ENCODE assay signal across 1 cellular context in the genomic region with DNA sequence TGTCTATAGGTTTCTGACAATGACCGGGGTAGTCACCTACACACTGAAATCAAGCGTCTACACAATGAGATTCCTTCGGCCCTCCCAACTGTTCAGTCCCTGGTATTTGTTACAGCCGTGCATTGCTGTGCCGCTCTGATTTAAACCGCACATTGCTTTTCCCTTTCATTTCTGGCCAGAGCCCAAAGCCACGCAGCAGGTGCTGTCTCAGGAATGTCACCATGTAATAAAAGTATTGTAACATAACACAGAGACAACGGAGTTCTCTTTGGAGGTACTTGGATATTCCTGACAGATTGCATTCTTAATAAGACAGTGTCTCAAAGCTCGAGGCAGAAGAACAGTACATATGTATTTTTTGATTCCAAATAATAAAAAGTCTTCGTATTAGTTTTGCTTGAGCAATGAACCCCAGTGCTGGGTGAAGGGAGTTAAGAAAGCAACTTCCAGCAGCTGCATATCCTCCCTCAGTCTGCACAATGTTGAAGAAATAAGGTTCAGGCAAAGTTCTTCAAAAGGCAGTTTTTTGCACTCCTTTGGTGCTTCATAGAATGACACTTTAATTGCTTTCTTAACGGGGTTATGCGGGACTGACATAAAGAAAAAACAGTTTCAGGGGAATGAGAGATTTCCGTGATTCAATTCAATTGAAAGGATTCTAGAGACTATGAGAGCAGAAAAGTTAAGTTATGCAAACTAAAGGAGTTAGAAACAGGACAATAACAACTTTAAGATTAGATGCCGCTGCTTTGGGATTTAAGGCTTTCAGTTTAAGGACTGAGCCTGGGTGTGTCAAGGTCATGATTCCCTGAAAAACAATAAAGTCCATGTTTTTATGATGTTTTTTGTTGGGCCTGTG.
TF ChIP-seq lines count a peak whose summit lies in the region.

No MANE protein-coding gene starts in this region.

TF ChIP-seq in GM23338, 12 proteins besides CTCF, POLR2A, EP300 and RAD21 (continued from another document):
- TF ChIP-seq, protein P1, sequence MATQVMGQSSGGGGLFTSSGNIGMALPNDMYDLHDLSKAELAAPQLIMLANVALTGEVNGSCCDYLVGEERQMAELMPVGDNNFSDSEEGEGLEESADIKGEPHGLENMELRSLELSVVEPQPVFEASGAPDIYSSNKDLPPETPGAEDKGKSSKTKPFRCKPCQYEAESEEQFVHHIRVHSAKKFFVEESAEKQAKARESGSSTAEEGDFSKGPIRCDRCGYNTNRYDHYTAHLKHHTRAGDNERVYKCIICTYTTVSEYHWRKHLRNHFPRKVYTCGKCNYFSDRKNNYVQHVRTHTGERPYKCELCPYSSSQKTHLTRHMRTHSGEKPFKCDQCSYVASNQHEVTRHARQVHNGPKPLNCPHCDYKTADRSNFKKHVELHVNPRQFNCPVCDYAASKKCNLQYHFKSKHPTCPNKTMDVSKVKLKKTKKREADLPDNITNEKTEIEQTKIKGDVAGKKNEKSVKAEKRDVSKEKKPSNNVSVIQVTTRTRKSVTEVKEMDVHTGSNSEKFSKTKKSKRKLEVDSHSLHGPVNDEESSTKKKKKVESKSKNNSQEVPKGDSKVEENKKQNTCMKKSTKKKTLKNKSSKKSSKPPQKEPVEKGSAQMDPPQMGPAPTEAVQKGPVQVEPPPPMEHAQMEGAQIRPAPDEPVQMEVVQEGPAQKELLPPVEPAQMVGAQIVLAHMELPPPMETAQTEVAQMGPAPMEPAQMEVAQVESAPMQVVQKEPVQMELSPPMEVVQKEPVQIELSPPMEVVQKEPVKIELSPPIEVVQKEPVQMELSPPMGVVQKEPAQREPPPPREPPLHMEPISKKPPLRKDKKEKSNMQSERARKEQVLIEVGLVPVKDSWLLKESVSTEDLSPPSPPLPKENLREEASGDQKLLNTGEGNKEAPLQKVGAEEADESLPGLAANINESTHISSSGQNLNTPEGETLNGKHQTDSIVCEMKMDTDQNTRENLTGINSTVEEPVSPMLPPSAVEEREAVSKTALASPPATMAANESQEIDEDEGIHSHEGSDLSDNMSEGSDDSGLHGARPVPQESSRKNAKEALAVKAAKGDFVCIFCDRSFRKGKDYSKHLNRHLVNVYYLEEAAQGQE (IDR thresholded peaks at IDR 0.05; ENCODE audit: unreplicated experiment): no peak
- TF ChIP-seq STAT1 (IDR thresholded peaks at IDR 0.05; ENCODE audit: unreplicated experiment) (no peak), NANOG (IDR thresholded peaks at IDR 0.05; ENCODE audit: borderline replicate concordance) (no peak), ZNF114 (CRISPR knock-in tag; IDR thresholded peaks at IDR 0.05) (no peak), ZNF331 (CRISPR knock-in tag; IDR thresholded peaks at IDR 0.05; ENCODE audit: low read depth) (no peak), EZH2 (IDR thresholded peaks at IDR 0.05; ENCODE audit: low read depth, unreplicated experiment) (no peak), POLR2AphosphoS5 (IDR thresholded peaks at IDR 0.05; ENCODE audit: low read depth) (no peak), EZH2phosphoT487 (IDR thresholded peaks at IDR 0.05; ENCODE audit: unreplicated experiment) (no peak)
- TF ChIP-seq, protein P2, sequence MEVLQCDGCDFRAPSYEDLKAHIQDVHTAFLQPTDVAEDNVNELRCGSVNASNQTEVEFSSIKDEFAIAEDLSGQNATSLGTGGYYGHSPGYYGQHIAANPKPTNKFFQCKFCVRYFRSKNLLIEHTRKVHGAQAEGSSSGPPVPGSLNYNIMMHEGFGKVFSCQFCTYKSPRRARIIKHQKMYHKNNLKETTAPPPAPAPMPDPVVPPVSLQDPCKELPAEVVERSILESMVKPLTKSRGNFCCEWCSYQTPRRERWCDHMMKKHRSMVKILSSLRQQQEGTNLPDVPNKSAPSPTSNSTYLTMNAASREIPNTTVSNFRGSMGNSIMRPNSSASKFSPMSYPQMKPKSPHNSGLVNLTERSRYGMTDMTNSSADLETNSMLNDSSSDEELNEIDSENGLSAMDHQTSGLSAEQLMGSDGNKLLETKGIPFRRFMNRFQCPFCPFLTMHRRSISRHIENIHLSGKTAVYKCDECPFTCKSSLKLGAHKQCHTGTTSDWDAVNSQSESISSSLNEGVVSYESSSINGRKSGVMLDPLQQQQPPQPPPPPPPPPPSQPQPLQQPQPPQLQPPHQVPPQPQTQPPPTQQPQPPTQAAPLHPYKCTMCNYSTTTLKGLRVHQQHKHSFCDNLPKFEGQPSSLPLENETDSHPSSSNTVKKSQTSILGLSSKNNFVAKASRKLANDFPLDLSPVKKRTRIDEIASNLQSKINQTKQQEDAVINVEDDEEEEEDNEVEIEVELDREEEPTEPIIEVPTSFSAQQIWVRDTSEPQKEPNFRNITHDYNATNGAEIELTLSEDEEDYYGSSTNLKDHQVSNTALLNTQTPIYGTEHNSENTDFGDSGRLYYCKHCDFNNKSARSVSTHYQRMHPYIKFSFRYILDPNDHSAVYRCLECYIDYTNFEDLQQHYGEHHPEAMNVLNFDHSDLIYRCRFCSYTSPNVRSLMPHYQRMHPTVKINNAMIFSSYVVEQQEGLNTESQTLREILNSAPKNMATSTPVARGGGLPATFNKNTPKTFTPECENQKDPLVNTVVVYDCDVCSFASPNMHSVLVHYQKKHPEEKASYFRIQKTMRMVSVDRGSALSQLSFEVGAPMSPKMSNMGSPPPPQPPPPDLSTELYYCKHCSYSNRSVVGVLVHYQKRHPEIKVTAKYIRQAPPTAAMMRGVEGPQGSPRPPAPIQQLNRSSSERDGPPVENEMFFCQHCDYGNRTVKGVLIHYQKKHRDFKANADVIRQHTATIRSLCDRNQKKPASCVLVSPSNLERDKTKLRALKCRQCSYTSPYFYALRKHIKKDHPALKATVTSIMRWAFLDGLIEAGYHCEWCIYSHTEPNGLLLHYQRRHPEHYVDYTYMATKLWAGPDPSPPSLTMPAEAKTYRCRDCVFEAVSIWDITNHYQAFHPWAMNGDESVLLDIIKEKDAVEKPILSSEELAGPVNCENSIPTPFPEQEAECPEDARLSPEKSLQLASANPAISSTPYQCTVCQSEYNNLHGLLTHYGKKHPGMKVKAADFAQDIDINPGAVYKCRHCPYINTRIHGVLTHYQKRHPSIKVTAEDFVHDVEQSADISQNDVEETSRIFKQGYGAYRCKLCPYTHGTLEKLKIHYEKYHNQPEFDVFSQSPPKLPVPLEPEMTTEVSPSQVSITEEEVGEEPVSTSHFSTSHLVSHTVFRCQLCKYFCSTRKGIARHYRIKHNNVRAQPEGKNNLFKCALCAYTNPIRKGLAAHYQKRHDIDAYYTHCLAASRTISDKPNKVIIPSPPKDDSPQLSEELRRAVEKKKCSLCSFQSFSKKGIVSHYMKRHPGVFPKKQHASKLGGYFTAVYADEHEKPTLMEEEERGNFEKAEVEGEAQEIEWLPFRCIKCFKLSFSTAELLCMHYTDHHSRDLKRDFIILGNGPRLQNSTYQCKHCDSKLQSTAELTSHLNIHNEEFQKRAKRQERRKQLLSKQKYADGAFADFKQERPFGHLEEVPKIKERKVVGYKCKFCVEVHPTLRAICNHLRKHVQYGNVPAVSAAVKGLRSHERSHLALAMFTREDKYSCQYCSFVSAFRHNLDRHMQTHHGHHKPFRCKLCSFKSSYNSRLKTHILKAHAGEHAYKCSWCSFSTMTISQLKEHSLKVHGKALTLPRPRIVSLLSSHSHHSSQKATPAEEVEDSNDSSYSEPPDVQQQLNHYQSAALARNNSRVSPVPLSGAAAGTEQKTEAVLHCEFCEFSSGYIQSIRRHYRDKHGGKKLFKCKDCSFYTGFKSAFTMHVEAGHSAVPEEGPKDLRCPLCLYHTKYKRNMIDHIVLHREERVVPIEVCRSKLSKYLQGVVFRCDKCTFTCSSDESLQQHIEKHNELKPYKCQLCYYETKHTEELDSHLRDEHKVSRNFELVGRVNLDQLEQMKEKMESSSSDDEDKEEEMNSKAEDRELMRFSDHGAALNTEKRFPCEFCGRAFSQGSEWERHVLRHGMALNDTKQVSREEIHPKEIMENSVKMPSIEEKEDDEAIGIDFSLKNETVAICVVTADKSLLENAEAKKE (CRISPR knock-in tag; IDR thresholded peaks at IDR 0.05): no peak
- TF ChIP-seq, protein P3, sequence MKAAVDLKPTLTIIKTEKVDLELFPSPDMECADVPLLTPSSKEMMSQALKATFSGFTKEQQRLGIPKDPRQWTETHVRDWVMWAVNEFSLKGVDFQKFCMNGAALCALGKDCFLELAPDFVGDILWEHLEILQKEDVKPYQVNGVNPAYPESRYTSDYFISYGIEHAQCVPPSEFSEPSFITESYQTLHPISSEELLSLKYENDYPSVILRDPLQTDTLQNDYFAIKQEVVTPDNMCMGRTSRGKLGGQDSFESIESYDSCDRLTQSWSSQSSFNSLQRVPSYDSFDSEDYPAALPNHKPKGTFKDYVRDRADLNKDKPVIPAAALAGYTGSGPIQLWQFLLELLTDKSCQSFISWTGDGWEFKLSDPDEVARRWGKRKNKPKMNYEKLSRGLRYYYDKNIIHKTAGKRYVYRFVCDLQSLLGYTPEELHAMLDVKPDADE (IDR thresholded peaks at IDR 0.05): no peak
